1 cellular context compared by ENCODE assay signal in the genomic region with DNA sequence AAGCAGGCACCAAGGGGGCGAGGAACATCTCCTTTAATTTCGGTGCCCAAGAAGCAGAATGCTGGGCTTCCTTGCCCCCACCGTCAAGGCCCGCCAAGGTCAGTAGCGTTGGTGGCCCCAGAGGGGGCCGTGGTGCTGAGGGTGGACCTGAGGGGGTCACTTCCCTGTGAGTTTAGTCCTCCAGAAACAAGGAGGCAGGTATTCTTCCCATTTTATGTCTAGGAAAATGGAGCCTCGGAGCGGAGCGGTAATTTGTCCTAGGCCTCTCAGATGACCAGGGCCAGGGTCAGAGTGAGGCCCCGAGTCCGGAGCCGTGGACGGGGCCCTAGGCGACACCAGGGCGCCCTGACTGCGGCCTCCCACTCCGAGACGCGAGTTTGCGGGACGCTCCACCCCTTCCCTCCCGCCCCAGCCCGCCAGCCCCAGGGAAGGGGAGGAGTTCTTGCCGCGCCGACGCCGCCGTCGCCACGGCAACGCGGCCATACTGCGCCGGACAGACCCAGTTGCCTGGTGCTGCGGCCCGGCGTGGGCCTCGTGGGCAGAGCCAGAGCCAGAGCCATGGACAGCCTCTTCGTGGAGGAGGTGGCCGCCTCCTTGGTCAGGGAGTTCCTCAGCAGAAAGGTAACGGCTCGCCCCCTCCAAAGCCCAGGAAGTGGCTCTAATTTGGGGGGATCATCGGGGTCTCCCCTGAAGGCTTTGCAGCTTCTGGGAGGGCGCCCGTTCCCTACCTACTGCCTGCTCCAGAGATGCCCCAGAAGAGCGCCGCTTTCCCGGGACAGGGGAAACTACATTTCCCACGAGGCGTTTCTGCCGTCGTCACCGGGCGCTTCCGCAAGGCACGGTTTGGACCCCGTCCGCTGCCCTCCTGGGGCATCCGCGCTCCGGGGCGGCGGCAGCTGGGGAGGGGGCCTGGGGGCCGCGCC.
TF ChIP-seq lines count a peak whose summit lies in the region.

TSS of gene MINDY4 (plus strand) at position 482 of the 923 bp plus-strand sequence. CDS start at position 559, 77 bp downstream.

TF ChIP-seq in HepG2, 621 proteins besides CTCF, POLR2A, EP300 and RAD21 (continued from another document):
- TF ChIP-seq, protein P1, sequence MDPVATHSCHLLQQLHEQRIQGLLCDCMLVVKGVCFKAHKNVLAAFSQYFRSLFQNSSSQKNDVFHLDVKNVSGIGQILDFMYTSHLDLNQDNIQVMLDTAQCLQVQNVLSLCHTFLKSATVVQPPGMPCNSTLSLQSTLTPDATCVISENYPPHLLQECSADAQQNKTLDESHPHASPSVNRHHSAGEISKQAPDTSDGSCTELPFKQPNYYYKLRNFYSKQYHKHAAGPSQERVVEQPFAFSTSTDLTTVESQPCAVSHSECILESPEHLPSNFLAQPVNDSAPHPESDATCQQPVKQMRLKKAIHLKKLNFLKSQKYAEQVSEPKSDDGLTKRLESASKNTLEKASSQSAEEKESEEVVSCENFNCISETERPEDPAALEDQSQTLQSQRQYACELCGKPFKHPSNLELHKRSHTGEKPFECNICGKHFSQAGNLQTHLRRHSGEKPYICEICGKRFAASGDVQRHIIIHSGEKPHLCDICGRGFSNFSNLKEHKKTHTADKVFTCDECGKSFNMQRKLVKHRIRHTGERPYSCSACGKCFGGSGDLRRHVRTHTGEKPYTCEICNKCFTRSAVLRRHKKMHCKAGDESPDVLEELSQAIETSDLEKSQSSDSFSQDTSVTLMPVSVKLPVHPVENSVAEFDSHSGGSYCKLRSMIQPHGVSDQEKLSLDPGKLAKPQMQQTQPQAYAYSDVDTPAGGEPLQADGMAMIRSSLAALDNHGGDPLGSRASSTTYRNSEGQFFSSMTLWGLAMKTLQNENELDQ (CRISPR knock-in tag; IDR thresholded peaks at IDR 0.05; ENCODE audit: borderline replicate concordance) = no peak
- TF ChIP-seq ZNF687 (CRISPR knock-in tag; IDR thresholded peaks at IDR 0.05) (peak; percentile 44), GTF3A (CRISPR knock-in tag; conservative IDR thresholded peaks at IDR 0.05) (no peak), SPEN (CRISPR knock-in tag; IDR thresholded peaks at IDR 0.05; ENCODE audit: low read depth) (no peak), SYNCRIP (IDR thresholded peaks at IDR 0.05; ENCODE audit: insufficient read depth, low read depth, low read length) (no peak), PAF1 (CRISPR knock-in tag; IDR thresholded peaks at IDR 0.05) (no peak), ZNF772 (CRISPR knock-in tag; IDR thresholded peaks at IDR 0.05) (no peak), ZKSCAN5 (CRISPR knock-in tag; IDR thresholded peaks at IDR 0.05) (no peak), POGZ (CRISPR knock-in tag; IDR thresholded peaks at IDR 0.05) (no peak), ZNF878 (CRISPR knock-in tag; IDR thresholded peaks at IDR 0.05) (no peak), SIX1 (CRISPR knock-in tag; IDR thresholded peaks at IDR 0.05; ENCODE audit: borderline replicate concordance) (no peak), ZNF143 (CRISPR knock-in tag; IDR thresholded peaks at IDR 0.05) (peak; percentile 89), GABPA (IDR thresholded peaks at IDR 0.05; ENCODE audit: low read depth, low read length) (peak; percentile 57), GABPA (CRISPR knock-in tag; IDR thresholded peaks at IDR 0.05; ENCODE audit: low read depth) (peak; percentile 84), U2AF1 (optimal IDR thresholded peaks at IDR 0.05; ENCODE audit: low read depth, low read length) (no peak), NFAT5 (CRISPR knock-in tag; IDR thresholded peaks at IDR 0.05) (no peak), ZNF790 (CRISPR knock-in tag; IDR thresholded peaks at IDR 0.05; ENCODE audit: borderline replicate concordance) (no peak), EZH2 (conservative IDR thresholded peaks at IDR 0.05; ENCODE audit: low read depth, low read length) (no peak), MIXL1 (CRISPR knock-in tag; IDR thresholded peaks at IDR 0.05) (no peak), ZNF451 (CRISPR knock-in tag; IDR thresholded peaks at IDR 0.05) (no peak), HNF4G (IDR thresholded peaks at IDR 0.05; ENCODE audit: borderline replicate concordance, low read depth, low read length) (no peak), HNF4G (CRISPR knock-in tag; IDR thresholded peaks at IDR 0.05; ENCODE audit: borderline replicate concordance, low read depth) (no peak)
TF ChIP-seq in HepG2: peak in this region for 16.
